Comparison of ENCODE assay signal across 25 cellular contexts in genomic region chr1:184032306-184033135, GRCh38. TPM values are rescaled to one million over a fixed set of nuclear protein-coding genes. Genes with fewer than 3 reads are reported as not detected.
A peak's percentile ranks its signal among the peaks of the same experiment; 100 is the strongest.
DNase-seq lines count a peak whose midpoint lies in the region; ATAC-seq, FAIRE-seq and TF ChIP-seq lines count a peak whose summit lies in the region.
"Had no signal": no experiment of that assay in that cellular context is flagged by ENCODE, and none has a peak within 500 bp of the region (broad histone marks: within the 10 kb centered on the region; RNA-seq: fewer than 3 reads in every experiment).

No MANE protein-coding gene starts in this region.

- peak overlapping the region in 1 of 2 experiments; percentile 74; a peak in 2 of 4 replicates for H3K9ac ChIP-seq in K562 (ENCODE audit: insufficient read depth in 1 of 2, low read depth in 2 of 2, low read length in 2 of 2)

- TF ChIP-seq POLR2A in K562 (conservative IDR thresholded peaks at IDR 0.05) = no peak

- POLR2A ChIA-PET in K562 (lab: Yijun Ruan, JAX) = interaction anchor here (0.5 to 2.8 kb wide), 3 partner anchors 10 to 1027 kb away, joined by 3 to 16 read pairs (median 10); partner anchors contain the start of gene TSEN15

- peaks cover 92% of the 10 kb centered on the region for H3K79me2 ChIP-seq in K562 (ENCODE audit: control insufficient read depth, insufficient read depth, low read length)

- no peak for TF ChIP-seq RAD21 in K562 (CRISPR knock-in tag; conservative IDR thresholded peaks at IDR 0.05 in 1 of 2, IDR thresholded peaks at IDR 0.05 in 1 of 2)

- no peaks in the 10 kb centered on the region for H3K9me3 Mint-ChIP-seq in nephron
- H3K9me3 Mint-ChIP-seq: CD4-positive, alpha-beta memory T cell had no signal

- DNase-seq in OCI-M1 (lab: John Stamatoyannopoulos, UW) (peak; percentile 44), K562 (ENCODE audit: extremely low read depth in 1 of 4, low spot score in 3 of 4) (no peak), superior temporal gyrus (ENCODE audit: extremely low spot score) (peak; percentile 49), cerebellum (ENCODE audit: low spot score) (no peak), cerebellar nuclear complex (lab: John Stamatoyannopoulos, UW) (no peak), DMS114 treated with DMSO at 0.1 percent for 48 hours (lab: John Stamatoyannopoulos, UW; ENCODE audit: unreplicated experiment) (no peak)
- DNase-seq: C1 segment of cervical spinal cord; CD4-positive, alpha-beta memory T cell; COR-L47; KBM-7; MV-4-11; NCI-H1105; NCI-H146; NCI-H1930; NCI-H446 treated with DMSO at 0.1 percent for 48 hours; NCI-H526 treated with DMSO at 0.1 percent for 48 hours; SHP77 had no signal

- H3K36me3 Mint-ChIP-seq in nephron (ENCODE audit: low read depth) = no peaks in the 10 kb centered on the region
- H3K36me3 Mint-ChIP-seq: CD4-positive, alpha-beta memory T cell had no signal

- FAIRE-seq in K562 (lab: Jason Lieb, UNC) = no peak
- FAIRE-seq: A549, G401.6, GM12891, GM19239 had no signal

- 47% methylated on average over 3 of the region's 3 CpGs for whole genome bisulfite sequencing in K562 (ENCODE audit: insufficient coverage, low coverage, missing lambda C conversion rate)

- H3K9me3 ChIP-seq in K562 (replicated peaks; ENCODE audit: control insufficient read depth, insufficient read depth, low read depth, low read length) = no peaks in the 10 kb centered on the region
- H3K9me3 ChIP-seq: A549 had no signal

- ATAC-seq in K562 = no peak
- ATAC-seq: A549, HCT116, Panc1 had no signal

- H3K27ac ChIP-seq in K562 (ENCODE audit: extremely low read depth, low read depth, low read length) = peak overlapping the region; percentile 89
- H3K27ac ChIP-seq: A549, RWPE1 had no signal

- in situ Hi-C loops in K562 (cut with MboI) = no loop called here

- H3K4me3 ChIP-seq in K562 = no peak overlapping the region
- H3K4me3 ChIP-seq: A549 had no signal

- CTCF ChIA-PET in K562 (lab: Yijun Ruan, JAX; ENCODE audit: low intra/inter-chr PET ratio) = no interaction called here

- H3K4me1 ChIP-seq in K562 (replicated peaks in 1 of 2; ENCODE audit: control insufficient read depth in 2 of 2, insufficient read depth in 2 of 2, low read length in 2 of 2) = peaks cover 32 to 70% of the 10 kb centered on the region in 2 experiments

- peaks cover 77% of the 10 kb centered on the region for H3K4me1 Mint-ChIP-seq in nephron

- H4K20me1 ChIP-seq in K562 (replicated peaks; ENCODE audit: control insufficient read depth, insufficient read depth, low read length) = no peaks in the 10 kb centered on the region

- peak overlapping the region; percentile 42; the same call in 1 of the 2 replicates for H2AFZ ChIP-seq in K562 (ENCODE audit: low read depth, low read length)

- H3K27ac Mint-ChIP-seq in nephron = peak overlapping the region in 2 of 3 experiments; percentile 8 to 12
- H3K27ac Mint-ChIP-seq: CD4-positive, alpha-beta memory T cell had no signal

- H3K4me3 Mint-ChIP-seq in nephron = no peak overlapping the region
- H3K4me3 Mint-ChIP-seq: CD4-positive, alpha-beta memory T cell had no signal

- peaks cover 19% of the 10 kb centered on the region for H3K27me3 Mint-ChIP-seq in nephron (ENCODE audit: low read depth)

- 0 out of 2 replicates have a peak, but pooled peaks have one; percentile 7 for TF ChIP-seq EP300 in K562 (IDR thresholded peaks at IDR 0.05; ENCODE audit: low read length)

- intact Hi-C loops in K562 (cut with micrococcal nuclease) = loop anchor here (5.0 kb wide), 2 partner anchors 100 to 375 kb away; no protein-coding TSS in a partner anchor

- no peaks in the 10 kb centered on the region; the same call in 2 of the 3 replicates for H3K36me3 ChIP-seq in K562 (ENCODE audit: control insufficient read depth, insufficient read depth, low read length)

- TF ChIP-seq CTCF in K562 (IDR thresholded peaks at IDR 0.05 in 2 of 3, conservative IDR thresholded peaks at IDR 0.05 in 1 of 3; ENCODE audit: insufficient read depth in 2 of 3, low read depth in 1 of 3, low read length in 3 of 3) (no peak), nephron (IDR thresholded peaks at IDR 0.05; ENCODE audit: unreplicated experiment in 3 of 3) (no peak)

- BruUV-seq in K562 (replicated peaks; lab: Mats Ljungman, UMichigan) = no TSS peak

- H3K27me3 ChIP-seq in K562 (ENCODE audit: control insufficient read depth in 2 of 2, insufficient read depth in 2 of 2, low read length in 2 of 2) = no peaks in the 10 kb centered on the region

- 0 out of 2 replicates have a peak overlapping the region, but pooled peaks have one; percentile 16 for H3K4me2 ChIP-seq in K562 (ENCODE audit: insufficient read depth, low read length)
- H3K4me2 ChIP-seq: A549 had no signal

- no peaks in the 10 kb centered on the region for H3K9me1 ChIP-seq in K562 (ENCODE audit: control insufficient read depth, insufficient read depth, low read length)

TF ChIP-seq in K562, 482 proteins besides CTCF, POLR2A, EP300 and RAD21 (continues in another document):
- TF ChIP-seq RBM22 (IDR thresholded peaks at IDR 0.05; ENCODE audit: low read depth, low read length, poor library complexity, severe bottlenecking) (peak; percentile 35), NR2C2 (CRISPR knock-in tag; IDR thresholded peaks at IDR 0.05) (no peak), NR2C2 (tag; IDR thresholded peaks at IDR 0.05) (peak; percentile 19), RBFOX2 (IDR thresholded peaks at IDR 0.05; ENCODE audit: low read depth, low read length) (peak; percentile 50; the same call in 1 of the 2 replicates), HINFP (tag; conservative IDR thresholded peaks at IDR 0.05; ENCODE audit: low read depth) (0 out of 2 replicates have a peak, but pooled peaks have one; percentile 17), JUN (IDR thresholded peaks at IDR 0.05; ENCODE audit: borderline replicate concordance, low read depth, low read length) (no peak), JUN (CRISPR knock-in tag; IDR thresholded peaks at IDR 0.05; ENCODE audit: borderline replicate concordance) (no peak), NR3C1 (CRISPR knock-in tag; IDR thresholded peaks at IDR 0.05) (no peak)
- TF ChIP-seq, protein P1, sequence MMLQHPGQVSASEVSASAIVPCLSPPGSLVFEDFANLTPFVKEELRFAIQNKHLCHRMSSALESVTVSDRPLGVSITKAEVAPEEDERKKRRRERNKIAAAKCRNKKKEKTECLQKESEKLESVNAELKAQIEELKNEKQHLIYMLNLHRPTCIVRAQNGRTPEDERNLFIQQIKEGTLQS (IDR thresholded peaks at IDR 0.05) = peak; percentile 65
- TF ChIP-seq, protein P1 (CRISPR knock-in tag; conservative IDR thresholded peaks at IDR 0.05) = no peak

RNA-seq across cellular contexts. Expression of gene COLGALT2, which starts 5.0 kb away (rescaled TPM):
- 26.9 and 36.6 TPM in 2 replicates for total RNA-seq in K562 (2011; cell fraction: chromatin; rRNA removed; ENCODE audit: low replicate concordance)
- 22.2 TPM in 2 replicates for total RNA-seq in K562 (2011; cell fraction: nucleolus; rRNA removed)
- total RNA-seq in K562 (2011; cell fraction: nucleoplasm; rRNA removed) = 33.3 and 42.1 TPM in 2 replicates
- 18.8 and 19.1 TPM in 2 replicates for total RNA-seq in K562 (2014; rRNA removed)
- total RNA-seq in K562 (2014; rRNA removed; fragmentation: Illumina TruSeq; extraction: Trizol) = 19.2 and 23.0 TPM in 2 replicates
- total RNA-seq in K562 (2015; rRNA removed; fragmentation: Illumina TruSeq; extraction: Trizol) = 11.3 and 11.6 TPM in 2 replicates
- total RNA-seq in K562 (2021) = 23.2 and 29.1 TPM in 2 replicates
- polyA plus RNA-seq in K562 (2011; rRNA removed) = 7.4 and 9.3 TPM in 2 replicates
- polyA plus RNA-seq in K562 (2011; cell fraction: cytosol; rRNA removed) = 8.1 and 8.2 TPM in 2 replicates
- 36.5 and 59.0 TPM in 2 replicates for polyA plus RNA-seq in K562 (2011; cell fraction: nucleus; rRNA removed)
- 16.0 and 73.3 TPM in 2 replicates for polyA plus RNA-seq in K562 (2012)
- polyA plus RNA-seq in K562 (2014; fragmentation: Illumina TruSeq; extraction: Trizol) = 29.3 and 32.1 TPM in 2 replicates
- 10 to 100 TPM; 12.1 to 22.4 TPM for polyA plus RNA-seq in K562 (2014; fragmentation: Nextera tagmentation; extraction: Ambion mirVana)
- polyA plus RNA-seq in K562 (2014; rRNA removed) = 15.8 and 18.5 TPM in 2 replicates
- polyA minus RNA-seq in K562 (2011; rRNA and poly(A)+ RNA removed) = 9.9 and 12.4 TPM in 2 replicates
- polyA minus RNA-seq in K562 (2011; cell fraction: cytosol; rRNA and poly(A)+ RNA removed) = 8.8 and 9.0 TPM in 2 replicates
- 21.8 and 22.5 TPM in 2 replicates for polyA minus RNA-seq in K562 (2011; cell fraction: nucleus; rRNA and poly(A)+ RNA removed)
- total RNA-seq in cerebellum = 12.0 TPM

RNA-seq across cellular contexts. Expression of gene TSEN15, which starts 19.0 kb away (rescaled TPM):
- 40.1 and 121 TPM in 2 replicates for total RNA-seq in K562 (2011; cell fraction: chromatin; rRNA removed; ENCODE audit: low replicate concordance)
- total RNA-seq in K562 (2011; cell fraction: nucleolus; rRNA removed) = 27.5 and 40.1 TPM in 2 replicates
- total RNA-seq in K562 (2011; cell fraction: nucleoplasm; rRNA removed) = 71.9 and 122 TPM in 2 replicates
- 82.8 and 83.9 TPM in 2 replicates for total RNA-seq in K562 (2014; rRNA removed)
- 121 and 146 TPM in 2 replicates for total RNA-seq in K562 (2014; rRNA removed; fragmentation: Illumina TruSeq; extraction: Trizol)
- 83.2 and 92.8 TPM in 2 replicates for total RNA-seq in K562 (2015; rRNA removed; fragmentation: Illumina TruSeq; extraction: Trizol)
- total RNA-seq in K562 (2021) = 81.9 and 86.4 TPM in 2 replicates
- 97.1 and 108 TPM in 2 replicates for polyA plus RNA-seq in K562 (2011; rRNA removed)
- polyA plus RNA-seq in K562 (2011; cell fraction: cytosol; rRNA removed) = 28.9 and 65.9 TPM in 2 replicates
- polyA plus RNA-seq in K562 (2011; cell fraction: nucleus; rRNA removed) = 65.9 and 104 TPM in 2 replicates
- polyA plus RNA-seq in K562 (2012) = 56.9 and 143 TPM in 2 replicates
- polyA plus RNA-seq in K562 (2014; fragmentation: Illumina TruSeq; extraction: Trizol) = 106 and 118 TPM in 2 replicates
- polyA plus RNA-seq in K562 (2014; fragmentation: Nextera tagmentation; extraction: Ambion mirVana) = 10 to 100 TPM; 25.6 to 36.1 TPM
- 91.3 and 104 TPM in 2 replicates for polyA plus RNA-seq in K562 (2014; rRNA removed)
- 87.9 and 108 TPM in 2 replicates for polyA minus RNA-seq in K562 (2011; rRNA and poly(A)+ RNA removed)
- 43.4 and 50.1 TPM in 2 replicates for polyA minus RNA-seq in K562 (2011; cell fraction: cytosol; rRNA and poly(A)+ RNA removed)
- 69.7 and 127 TPM in 2 replicates for polyA minus RNA-seq in K562 (2011; cell fraction: nucleus; rRNA and poly(A)+ RNA removed)
- total RNA-seq in cerebellum = 33.3 TPM

Comparison
In these comparisons a context has a peak if more than half of its experiments do, and no peak if none do; other contexts are left out.
1. DNase-seq: peak in OCI-M1 (single experiment) and superior temporal gyrus (single experiment); none in K562 (0 of 4), cerebellum (single experiment), cerebellar nuclear complex (0 of 2) and DMS114 treated with DMSO at 0.1 percent for 48 hours (single experiment).